27 cellular contexts compared by ENCODE assay signal in genomic region chr12:69682136-69682755, GRCh38. TPM values are rescaled to one million over a fixed set of nuclear protein-coding genes. Genes with fewer than 3 reads are reported as not detected.
"Had no signal": no experiment of that assay in that cellular context is flagged by ENCODE, and none has a peak within 500 bp of the region (broad histone marks: within the 10 kb centered on the region; RNA-seq: fewer than 3 reads in every experiment).

No MANE protein-coding gene starts in this region.

- H3K36me3 ChIP-seq: brain microvascular endothelial cell, SJCRH30, WERI-Rb-1 had no signal

- H3K27ac ChIP-seq: brain microvascular endothelial cell, SJCRH30, WERI-Rb-1 had no signal

- H3K9ac ChIP-seq: SK-N-SH had no signal

- H3K27me3 ChIP-seq: brain microvascular endothelial cell, SJCRH30 had no signal

- ATAC-seq: activated CD4-positive, alpha-beta T cell treated with anti-CD3 and anti-CD28 coated beads for 36 hours; activated CD8-positive, alpha-beta T cell treated with anti-CD3 and anti-CD28 coated beads for 36 hours; activated T-cell treated with anti-CD3 and anti-CD28 coated beads, Interleukin-2, amount 50 U/mL, for 72 hours had no signal

- H3K9me3 ChIP-seq: SJCRH30, SK-N-SH had no signal

- H3K4me1 ChIP-seq: SJCRH30 had no signal

- H3K4me2 ChIP-seq: SK-N-SH had no signal

- H3K4me3 ChIP-seq: SJCRH30 had no signal

- DNase-seq: activated CD4-positive, alpha-beta T cell treated with anti-CD3 and anti-CD28 coated beads for 36 hours; activated CD4-positive, alpha-beta T cell treated with anti-CD3 and anti-CD28 coated beads, Interleukin-2, amount 50 U/mL, for 1 hour; activated CD8-positive, alpha-beta memory T cell treated with anti-CD3 and anti-CD28 coated beads, Interleukin-2, amount 50 U/mL, for 4 hours; activated CD8-positive, alpha-beta T cell treated with anti-CD3 and anti-CD28 coated beads for 36 hours; activated gamma-delta T cell treated with Interleukin-2 at 50 U/mL for 16 hours; activated naive CD4-positive, alpha-beta T cell treated with anti-CD3 and anti-CD28 coated beads, Interleukin-2, amount 10 ng/mL, durations not matched to agents 7 days and 5 days; activated naive CD8-positive, alpha-beta T cell treated with anti-CD3 and anti-CD28 coated beads for 36 hours; activated T-cell treated with anti-CD3 and anti-CD28 coated beads, Interleukin-2, amount 50 U/mL, for 72 hours; brain microvascular endothelial cell; MM.1S; NCI-H1105; NCI-H1436; NCI-H187 treated with DMSO at 0.1 percent for 48 hours; NCI-H2107; NCI-H2171 treated with DMSO at 0.1 percent for 48 hours; NCI-H226; NCI-H526; NCI-H774; Right ventricle myocardium superior; RPMI8226; SJCRH30; SK-N-SH; T-helper 1 cell; WERI-Rb-1 had no signal

RNA-seq across cellular contexts. Expression of gene BEST3, which starts 16.9 kb away (rescaled TPM):
- total RNA-seq: activated CD4-positive, alpha-beta T cell treated with anti-CD3 and anti-CD28 coated beads for 36 hours; activated CD8-positive, alpha-beta T cell treated with anti-CD3 and anti-CD28 coated beads for 36 hours; activated naive CD8-positive, alpha-beta T cell treated with anti-CD3 and anti-CD28 coated beads for 36 hours; activated T-cell treated with anti-CD3 and anti-CD28 coated beads, Interleukin-2, amount 50 U/mL, for 72 hours; activated T-helper 2 cell treated with anti-CD3 and anti-CD28 coated beads, Interferon-gamma antibody, Interleukin-2, Interleukin-4, amounts not matched to agents 10 μg/mL and 5 μg/mL and 100 μg/mL, durations not matched to agents 14 hours and 24 hours and 36 hours; NCI-H460; SJCRH30; T-helper 2 cell treated with Interferon-gamma antibody and Interleukin-4, amounts not matched to agents 100 ng/mL and 5 ng/mL, for 36 hours had no signal
